In genomic region chr1:161486806-161487482, GRCh38 we compare ENCODE assay signal across 8 cellular contexts. TPM values are rescaled to one million over a fixed set of nuclear protein-coding genes. Genes with fewer than 3 reads are reported as not detected.
DNase-seq lines count a peak whose midpoint lies in the region; ATAC-seq, FAIRE-seq and TF ChIP-seq lines count a peak whose summit lies in the region.

No MANE protein-coding gene starts in this region.

- in situ Hi-C loops in GM13977 (cut with MboI; ENCODE audit: low pct_unique_long_range_greater_than_20kb, low sequenced_read_pairs, unreplicated experiment) = loop anchor here (10.0 kb wide), 1 partner anchor 258 kb away; the partner anchor contains the start of gene DUSP12

- DNase-seq in BE2C (peak; percentile 43), GM13977 (ENCODE audit: low spot score) (peak; percentile 71), NCI-H2029 treated with DMSO at 0.1 percent for 48 hours (lab: John Stamatoyannopoulos, UW) (peak; percentile 63), WTC11 (ENCODE audit: low spot score) (no peak), urothelium cell line (ENCODE audit: low spot score) (peak; percentile 53)
- DNase-seq in naive thymus-derived CD8-positive, alpha-beta T cell = peak in 9 of 10 donors; percentile 15 to 76 (median 50)

- CTCF ChIA-PET in WTC11 (lab: Charles Lee) = interaction anchor here (0.6 to 2.7 kb wide), 4 partner anchors 8 to 255 kb away, joined by 3 to 24 read pairs (median 4); no protein-coding TSS in a partner anchor

- ATAC-seq in WTC11 (peak; percentile 87), esophagus mucosa (peak; percentile 62), GM19351 (IDR thresholded peaks at IDR 0.05; ENCODE audit: unreplicated experiment) (no peak)
- ATAC-seq in naive thymus-derived CD8-positive, alpha-beta T cell = peak; percentile 74 to 82

- peaks cover 18% of the 10 kb centered on the region for H3K27me3 Mint-ChIP-seq in WTC11 (ENCODE audit: low read depth)
- peaks cover 24 to 40% (median 36%) of the 10 kb centered on the region in 5 donors for H3K27me3 Mint-ChIP-seq in naive thymus-derived CD8-positive, alpha-beta T cell

- no peak for FAIRE-seq in urothelium cell line (lab: Jason Lieb, UNC)

- POLR2A ChIA-PET in WTC11 (lab: Charles Lee) = no interaction called here
- POLR2A ChIA-PET in naive thymus-derived CD8-positive, alpha-beta T cell (lab: Charles Lee) = no interaction called here

- H3K9me3 Mint-ChIP-seq in WTC11 = no peaks in the 10 kb centered on the region
- no peaks in the 10 kb centered on the region for H3K9me3 Mint-ChIP-seq in naive thymus-derived CD8-positive, alpha-beta T cell

- no peak overlapping the region for H3K4me3 ChIP-seq in BE2C (ENCODE audit: low read depth, low read length)

- H3K4me1 Mint-ChIP-seq in WTC11 = peaks cover 8% of the 10 kb centered on the region
- peaks cover 9 to 21% (median 17%) of the 10 kb centered on the region in 4 donors for H3K4me1 Mint-ChIP-seq in naive thymus-derived CD8-positive, alpha-beta T cell

- H3K36me3 ChIP-seq in BE2C = no peaks in the 10 kb centered on the region

- TF ChIP-seq CTCF in BE2C (IDR thresholded peaks at IDR 0.05; ENCODE audit: low read depth, low read length) = peak; percentile 83
- TF ChIP-seq CTCF in GM13977 (IDR thresholded peaks at IDR 0.05; ENCODE audit: extremely low read depth, insufficient read depth, missing control alignments) = peak; percentile 77
- TF ChIP-seq CTCF in WTC11 (IDR thresholded peaks at IDR 0.05) = peak; percentile 77

- no peak overlapping the region for H3K27ac Mint-ChIP-seq in WTC11
- H3K27ac Mint-ChIP-seq in naive thymus-derived CD8-positive, alpha-beta T cell = peak overlapping the region in 1 of 10 donors; percentile 15

- no peaks in the 10 kb centered on the region for H3K4me1 ChIP-seq in BE2C

- no peak overlapping the region for H3K4me3 Mint-ChIP-seq in WTC11
- no peak overlapping the region for H3K4me3 Mint-ChIP-seq in naive thymus-derived CD8-positive, alpha-beta T cell

- H3K9me3 ChIP-seq in BE2C = no peaks in the 10 kb centered on the region

- H3K27me3 ChIP-seq in BE2C = peaks cover 52% of the 10 kb centered on the region

- H3K36me3 Mint-ChIP-seq in WTC11 = no peaks in the 10 kb centered on the region
- H3K36me3 Mint-ChIP-seq in naive thymus-derived CD8-positive, alpha-beta T cell = no peaks in the 10 kb centered on the region

TF ChIP-seq in WTC11, 78 proteins besides CTCF, POLR2A, EP300 and RAD21:
- TF ChIP-seq GRHL2 (CRISPR knock-in tag; IDR thresholded peaks at IDR 0.05; ENCODE audit: insufficient replicate concordance, severe bottlenecking) = no peak
- TF ChIP-seq, protein P1, sequence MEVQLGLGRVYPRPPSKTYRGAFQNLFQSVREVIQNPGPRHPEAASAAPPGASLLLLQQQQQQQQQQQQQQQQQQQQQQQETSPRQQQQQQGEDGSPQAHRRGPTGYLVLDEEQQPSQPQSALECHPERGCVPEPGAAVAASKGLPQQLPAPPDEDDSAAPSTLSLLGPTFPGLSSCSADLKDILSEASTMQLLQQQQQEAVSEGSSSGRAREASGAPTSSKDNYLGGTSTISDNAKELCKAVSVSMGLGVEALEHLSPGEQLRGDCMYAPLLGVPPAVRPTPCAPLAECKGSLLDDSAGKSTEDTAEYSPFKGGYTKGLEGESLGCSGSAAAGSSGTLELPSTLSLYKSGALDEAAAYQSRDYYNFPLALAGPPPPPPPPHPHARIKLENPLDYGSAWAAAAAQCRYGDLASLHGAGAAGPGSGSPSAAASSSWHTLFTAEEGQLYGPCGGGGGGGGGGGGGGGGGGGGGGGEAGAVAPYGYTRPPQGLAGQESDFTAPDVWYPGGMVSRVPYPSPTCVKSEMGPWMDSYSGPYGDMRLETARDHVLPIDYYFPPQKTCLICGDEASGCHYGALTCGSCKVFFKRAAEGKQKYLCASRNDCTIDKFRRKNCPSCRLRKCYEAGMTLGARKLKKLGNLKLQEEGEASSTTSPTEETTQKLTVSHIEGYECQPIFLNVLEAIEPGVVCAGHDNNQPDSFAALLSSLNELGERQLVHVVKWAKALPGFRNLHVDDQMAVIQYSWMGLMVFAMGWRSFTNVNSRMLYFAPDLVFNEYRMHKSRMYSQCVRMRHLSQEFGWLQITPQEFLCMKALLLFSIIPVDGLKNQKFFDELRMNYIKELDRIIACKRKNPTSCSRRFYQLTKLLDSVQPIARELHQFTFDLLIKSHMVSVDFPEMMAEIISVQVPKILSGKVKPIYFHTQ (CRISPR knock-in tag; IDR thresholded peaks at IDR 0.05) = no peak
- no peak for TF ChIP-seq ZNF232 (CRISPR knock-in tag; IDR thresholded peaks at IDR 0.05)
- no peak for TF ChIP-seq ZNF671 (CRISPR knock-in tag; IDR thresholded peaks at IDR 0.05)
- TF ChIP-seq ZNF423 (CRISPR knock-in tag; IDR thresholded peaks at IDR 0.05) = no peak
TF ChIP-seq in WTC11: peak in this region for 0.

RNA-seq across cellular contexts. Expression of gene FCGR2A, which starts 18.3 kb away (rescaled TPM):
- polyA plus RNA-seq in BE2C (2012; ENCODE audit: insufficient read depth, insufficient read length, low read depth) = 0.49 TPM
- 0.74 to 1.1 TPM (median 0.80 TPM) in 3 replicates for total RNA-seq in WTC11 (2021)
- total RNA-seq in esophagus mucosa = 3.1 TPM
- under 1 TPM; 0.34 to 0.52 TPM for total RNA-seq in naive thymus-derived CD8-positive, alpha-beta T cell
- under 1 TPM in 2 of 3 donors, not detected in 1; 0.41 to 0.84 TPM for polyA plus RNA-seq in naive thymus-derived CD8-positive, alpha-beta T cell

RNA-seq across cellular contexts. Expression of gene HSPA6, which starts 37.4 kb away (rescaled TPM):
- 0.36 TPM for polyA plus RNA-seq in BE2C (2012; ENCODE audit: insufficient read depth, insufficient read length, low read depth)
- total RNA-seq in WTC11 (2021) = 0.16 to 0.22 TPM in 2 of 3 replicates, not detected in the other
- total RNA-seq in esophagus mucosa = 1.4 TPM
- total RNA-seq in naive thymus-derived CD8-positive, alpha-beta T cell = 1 to 10 TPM; 3.1 to 3.6 TPM
- under 1 TPM in 1 of 3 donors, not detected in 2; 0.06 TPM for polyA plus RNA-seq in naive thymus-derived CD8-positive, alpha-beta T cell
